Comparison of ENCODE assay signal across 5 cellular contexts in the genomic region with DNA sequence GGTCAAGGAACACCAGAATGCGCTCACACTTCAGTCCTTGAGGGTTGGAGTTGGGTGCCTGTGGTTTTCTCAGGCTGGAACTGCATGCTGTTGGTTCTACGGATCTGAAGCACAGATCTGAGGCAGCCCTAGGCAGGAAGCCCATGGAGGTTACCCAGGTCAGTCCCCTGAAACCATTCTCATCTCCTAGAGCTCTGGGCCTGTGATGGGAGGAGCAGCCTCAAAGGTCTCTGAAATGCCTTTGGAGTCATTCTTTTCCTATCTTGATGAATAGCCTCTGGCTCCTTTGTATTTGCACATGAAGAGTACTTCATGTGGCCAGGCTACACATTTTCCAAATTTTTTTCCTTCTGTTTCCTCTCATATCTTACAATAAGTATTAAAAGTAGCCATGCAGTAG.
"Had no signal": no experiment of that assay in that cellular context is flagged by ENCODE, and none has a peak within 500 bp of the region (broad histone marks: within the 10 kb centered on the region; RNA-seq: fewer than 3 reads in every experiment).

No MANE protein-coding gene starts in this region.

- H3K27ac Mint-ChIP-seq: GM23338 had no signal

- H2AFZ ChIP-seq: GM23338 had no signal

- H3K4me3 ChIP-seq: GM23338, K562 had no signal

- H3K4me1 Mint-ChIP-seq: GM23338, H9 had no signal

- H3K4me3 Mint-ChIP-seq: GM23338, H9 had no signal

- H3K4me2 ChIP-seq: GM23338 had no signal

- DNase-seq: H9, HCEC 1CT, IMR-90 had no signal

- ATAC-seq: GM23338, K562 had no signal
